In genomic region chr5:55338092-55338613, GRCh38 we compare ENCODE assay signal across 13 cellular contexts. TPM values are rescaled to one million over a fixed set of nuclear protein-coding genes. Genes with fewer than 3 reads are reported as not detected.
A peak's percentile ranks its signal among the peaks of the same experiment; 100 is the strongest.
DNase-seq lines count a peak whose midpoint lies in the region; ATAC-seq, FAIRE-seq and TF ChIP-seq lines count a peak whose summit lies in the region.
"Had no signal": no experiment of that assay in that cellular context is flagged by ENCODE, and none has a peak within 500 bp of the region (broad histone marks: within the 10 kb centered on the region; RNA-seq: fewer than 3 reads in every experiment).

No MANE protein-coding gene starts in this region.

- peak overlapping the region; percentile 39 to 51 for H3K27ac ChIP-seq in liver (ENCODE audit: low read depth in 1 of 2, low read length in 2 of 2)
- H3K27ac ChIP-seq in HepG2 (ENCODE audit: extremely low read length, insufficient read depth, low read length) = no peak overlapping the region
- peak overlapping the region; percentile 13 to 16 for H3K27ac ChIP-seq in thoracic aorta
- H3K27ac ChIP-seq: left lung had no signal

- POLR2A ChIA-PET in HepG2 (lab: Yijun Ruan, JAX) = no interaction called here

- H3K27ac Mint-ChIP-seq in activated T-helper 1 cell treated with anti-CD3 and anti-CD28 coated beads, Interleukin-12 subunit alpha, Interleukin-12 subunit beta, Interleukin-2, Interleukin-4 antibody, amounts not matched to agents 30 ng/mL and 10 ng/mL and 1 ng/mL, durations not matched to agents 14 hours and 24 hours and 36 hours = peak overlapping the region; percentile 87

- peak overlapping the region in 2 of 3 donors; percentile 36 to 47 for H3K4me3 ChIP-seq in liver (ENCODE audit: low read depth in 1 of 3, low read length in 3 of 3)
- no peak overlapping the region for H3K4me3 ChIP-seq in HepG2 (replicated peaks in 1 of 3; ENCODE audit: insufficient read depth in 1 of 3, low read depth in 2 of 3, low read length in 3 of 3)
- H3K4me3 ChIP-seq in thoracic aorta = peak overlapping the region; percentile 38
- H3K4me3 ChIP-seq in lower leg skin (ENCODE audit: low read depth, poor library complexity, severe bottlenecking) = no peak overlapping the region
- H3K4me3 ChIP-seq: left lung had no signal

- TF ChIP-seq EP300 in HepG2 (IDR thresholded peaks at IDR 0.05; ENCODE audit: low read depth in 2 of 2, low read length in 2 of 2) = no peak
- TF ChIP-seq EP300 in HepG2 (CRISPR knock-in tag; IDR thresholded peaks at IDR 0.05; ENCODE audit: borderline replicate concordance) = no peak

- TF ChIP-seq CTCF in liver (IDR thresholded peaks at IDR 0.05; ENCODE audit: low read depth, low read length, missing input control) (no peak), HepG2 (CRISPR knock-in tag; IDR thresholded peaks at IDR 0.05) (no peak), thoracic aorta (IDR thresholded peaks at IDR 0.05) (no peak), lower leg skin (IDR thresholded peaks at IDR 0.05) (no peak)

- H3K36me3 Mint-ChIP-seq in activated T-helper 1 cell treated with anti-CD3 and anti-CD28 coated beads, Interleukin-12 subunit alpha, Interleukin-12 subunit beta, Interleukin-2, Interleukin-4 antibody, amounts not matched to agents 30 ng/mL and 10 ng/mL and 1 ng/mL, durations not matched to agents 14 hours and 24 hours and 36 hours (ENCODE audit: low read depth) = peaks cover 24% of the 10 kb centered on the region

- peaks cover 0 to 7% (median 3%) of the 10 kb centered on the region in 4 donors for H3K4me1 ChIP-seq in liver (ENCODE audit: control insufficient read depth in 4 of 4, insufficient read depth in 4 of 4, low read length in 3 of 4)
- no peaks in the 10 kb centered on the region for H3K4me1 ChIP-seq in HepG2 (ENCODE audit: insufficient read depth, low read length)
- peaks cover 0 to 24% of the 10 kb centered on the region in 2 donors for H3K4me1 ChIP-seq in thoracic aorta (ENCODE audit: control insufficient read depth in 1 of 2, low read depth in 2 of 2)

- CTCF ChIA-PET in HepG2 (lab: Yijun Ruan, JAX; ENCODE audit: low intra/inter-chr PET ratio, low total read pairs) = no interaction called here

- intact Hi-C loops in HepG2 (cut with micrococcal nuclease; ENCODE audit: unreplicated experiment) (no loop called here), lower leg skin (cut with DNase I; ENCODE audit: low total_unique reads) (no loop called here)
- intact Hi-C loops in activated T-helper 1 cell treated with anti-CD3 and anti-CD28 coated beads, Interleukin-12 subunit alpha, Interleukin-12 subunit beta, Interleukin-2, Interleukin-4 antibody, amounts not matched to agents 30 ng/mL and 10 ng/mL and 1 ng/mL, durations not matched to agents 14 hours and 24 hours and 36 hours (cut with micrococcal nuclease) = loop anchor here (2.0 kb wide), 2 partner anchors 197 to 301 kb away; partner anchors contain the start of gene PLPP1

- 0 out of 2 replicates have a peak, but pooled peaks cover 2% of the 10 kb centered on the region for H4K20me1 ChIP-seq in HepG2 (ENCODE audit: insufficient read depth, low read length)

- FAIRE-seq in HepG2 (lab: Jason Lieb, UNC) = no peak

- ATAC-seq in HepG2 (no peak), thoracic aorta (ENCODE audit: insufficient number of reproducible peaks, low FRiP score, low read depth) (no peak), GM19035 (IDR thresholded peaks at IDR 0.05; ENCODE audit: unreplicated experiment) (no peak), GM19328 (IDR thresholded peaks at IDR 0.05; ENCODE audit: unreplicated experiment) (no peak)
- ATAC-seq: left lung, WTC11 had no signal

- TF ChIP-seq POLR2A in HepG2 (IDR thresholded peaks at IDR 0.05; ENCODE audit: insufficient read depth in 1 of 2, low read depth in 2 of 2, low read length in 2 of 2) (no peak), lower leg skin (IDR thresholded peaks at IDR 0.05) (no peak)

- in situ Hi-C loops in HepG2 (cut with HindIII; ENCODE audit: extremely low pct_ligation_motif_present, low pct_unique_long_range_greater_than_20kb) = no loop called here

- H3K9me3 Mint-ChIP-seq in activated T-helper 1 cell treated with anti-CD3 and anti-CD28 coated beads, Interleukin-12 subunit alpha, Interleukin-12 subunit beta, Interleukin-2, Interleukin-4 antibody, amounts not matched to agents 30 ng/mL and 10 ng/mL and 1 ng/mL, durations not matched to agents 14 hours and 24 hours and 36 hours = no peaks in the 10 kb centered on the region
- H3K9me3 Mint-ChIP-seq: WTC11 had no signal

- peaks cover 0 to 2% (median 0%) of the 10 kb centered on the region in 4 donors for H3K36me3 ChIP-seq in liver (ENCODE audit: control insufficient read depth in 4 of 4, insufficient read depth in 3 of 4, low read depth in 1 of 4, low read length in 3 of 4)
- peaks cover 1 to 53% of the 10 kb centered on the region in 2 experiments for H3K36me3 ChIP-seq in HepG2 (replicated peaks in 1 of 2; ENCODE audit: control insufficient read depth in 1 of 2, insufficient read depth in 2 of 2, low read length in 2 of 2)
- no peaks in the 10 kb centered on the region for H3K36me3 ChIP-seq in thoracic aorta

- WGBS in liver = 25% methylated on average over 2 of the region's 2 CpGs
- 95% methylated on average over 2 of the region's 2 CpGs for WGBS in HepG2 (ENCODE audit: low lambda C conversion rate)
- 60 to 84% methylated on average over 2 of the region's 2 CpGs for WGBS in lower leg skin, 2 donors

- peaks cover 22% of the 10 kb centered on the region for H3K4me1 Mint-ChIP-seq in activated T-helper 1 cell treated with anti-CD3 and anti-CD28 coated beads, Interleukin-12 subunit alpha, Interleukin-12 subunit beta, Interleukin-2, Interleukin-4 antibody, amounts not matched to agents 30 ng/mL and 10 ng/mL and 1 ng/mL, durations not matched to agents 14 hours and 24 hours and 36 hours (ENCODE audit: low read depth)
- H3K4me1 Mint-ChIP-seq: WTC11 had no signal

- no peaks in the 10 kb centered on the region for H3K9me3 ChIP-seq in liver (ENCODE audit: control insufficient read depth in 4 of 4, low read length in 3 of 4)
- H3K9me3 ChIP-seq in HepG2 (ENCODE audit: low read length) = no peaks in the 10 kb centered on the region
- no peaks in the 10 kb centered on the region for H3K9me3 ChIP-seq in thoracic aorta
- H3K9me3 ChIP-seq: left lung had no signal

- no TSS peak for BruUV-seq in HepG2 (replicated peaks; lab: Mats Ljungman, UMichigan)

- peak overlapping the region; percentile 65 to 75 for H3K9ac ChIP-seq in liver (ENCODE audit: low read depth in 1 of 2, low read length in 2 of 2)
- no peak overlapping the region for H3K9ac ChIP-seq in HepG2 (ENCODE audit: insufficient read depth, low read depth, low read length)

- no peak overlapping the region for H3K4me2 ChIP-seq in HepG2 (ENCODE audit: low read depth, low read length)

- H2AFZ ChIP-seq in HepG2 (ENCODE audit: low read length) = no peak overlapping the region

- DNase-seq in HepG2 (ENCODE audit: low spot score) (no peak), fibroblast of peridontal ligament (ENCODE audit: extremely low read depth) (peak; percentile 19), thoracic aorta (ENCODE audit: low spot score) (no peak), lower leg skin (ENCODE audit: low spot score in 2 of 2) (no peak)
- DNase-seq in activated T-helper 1 cell treated with anti-CD3 and anti-CD28 coated beads, Interleukin-12 subunit alpha, Interleukin-12 subunit beta, Interleukin-2, Interleukin-4 antibody, amounts not matched to agents 30 ng/mL and 10 ng/mL and 1 ng/mL, durations not matched to agents 14 hours and 24 hours and 36 hours (ENCODE audit: low spot score) = no peak
- DNase-seq: left lung, NCI-H1092 treated with DMSO at 0.1 percent for 48 hours, NCI-H69, SIG-M5 had no signal

- TF ChIP-seq RAD21 in liver (IDR thresholded peaks at IDR 0.05) = no peak
- TF ChIP-seq RAD21 in HepG2 (CRISPR knock-in tag; IDR thresholded peaks at IDR 0.05) = no peak

- peaks cover 35% of the 10 kb centered on the region for H3K79me2 ChIP-seq in HepG2 (ENCODE audit: insufficient read depth, low read length)

- no peaks in the 10 kb centered on the region for H3K27me3 ChIP-seq in liver (ENCODE audit: control insufficient read depth in 4 of 4, insufficient read depth in 4 of 4, low read length in 3 of 4)
- no peaks in the 10 kb centered on the region for H3K27me3 ChIP-seq in HepG2 (ENCODE audit: control insufficient read depth in 1 of 2, insufficient read depth in 2 of 2, low read length in 2 of 2)
- H3K27me3 ChIP-seq in thoracic aorta (replicated peaks; ENCODE audit: insufficient read depth) = no peaks in the 10 kb centered on the region
- H3K27me3 ChIP-seq: left lung had no signal

- H3K4me3 Mint-ChIP-seq in activated T-helper 1 cell treated with anti-CD3 and anti-CD28 coated beads, Interleukin-12 subunit alpha, Interleukin-12 subunit beta, Interleukin-2, Interleukin-4 antibody, amounts not matched to agents 30 ng/mL and 10 ng/mL and 1 ng/mL, durations not matched to agents 14 hours and 24 hours and 36 hours = peak overlapping the region; percentile 56
- H3K4me3 Mint-ChIP-seq: WTC11 had no signal

- no peaks in the 10 kb centered on the region for H3K27me3 Mint-ChIP-seq in activated T-helper 1 cell treated with anti-CD3 and anti-CD28 coated beads, Interleukin-12 subunit alpha, Interleukin-12 subunit beta, Interleukin-2, Interleukin-4 antibody, amounts not matched to agents 30 ng/mL and 10 ng/mL and 1 ng/mL, durations not matched to agents 14 hours and 24 hours and 36 hours (ENCODE audit: insufficient read depth)

RNA-seq across cellular contexts. Expression of gene MTREX, which starts 30.4 kb away (rescaled TPM):
- 10 to 100 TPM; 37.0 to 43.8 TPM for total RNA-seq in liver
- 10 to 100 TPM in 1 of 2 donors, 1 to 10 TPM in 1; 10.0 to 10.4 TPM for polyA plus RNA-seq in liver
- total RNA-seq in HepG2 (2016; rRNA removed; fragmentation: Illumina TruSeq; extraction: Trizol) = 91.5 and 141 TPM in 2 replicates
- 10.2 and 11.9 TPM in 2 replicates for total RNA-seq in HepG2 (2016; cell fraction: cytosol; rRNA removed; fragmentation: Illumina TruSeq; extraction: Trizol; ENCODE audit: low read depth)
- 94.0 and 139 TPM in 2 replicates for total RNA-seq in HepG2 (2016; cell fraction: insoluble cytoplasmic fraction; rRNA removed; fragmentation: Illumina TruSeq; extraction: Trizol)
- total RNA-seq in HepG2 (2016; cell fraction: membrane; rRNA removed; fragmentation: Illumina TruSeq; extraction: Trizol) = 12.3 and 16.8 TPM in 2 replicates
- total RNA-seq in HepG2 (2016; cell fraction: nucleus; rRNA removed; fragmentation: Illumina TruSeq; extraction: Trizol) = 65.3 and 67.5 TPM in 2 replicates
- polyA plus RNA-seq in HepG2 (2011; rRNA removed) = 14.0 and 16.4 TPM in 2 replicates
- 5.9 and 9.5 TPM in 2 replicates for polyA plus RNA-seq in HepG2 (2011; cell fraction: cytosol; rRNA removed)
- polyA plus RNA-seq in HepG2 (2011; cell fraction: nucleus; rRNA removed) = 8.6 and 13.7 TPM in 2 replicates
- 35.3 and 45.7 TPM in 2 replicates for polyA plus RNA-seq in HepG2 (2012)
- 1.9 and 2.2 TPM in 2 replicates for polyA plus RNA-seq in HepG2 (2016; cell fraction: cytosol; fragmentation: Illumina TruSeq; extraction: Trizol; ENCODE audit: low read depth)
- 71.9 and 74.9 TPM in 2 replicates for polyA plus RNA-seq in HepG2 (2016; cell fraction: insoluble cytoplasmic fraction; fragmentation: Illumina TruSeq; extraction: Trizol; ENCODE audit: low read depth)
- polyA plus RNA-seq in HepG2 (2016; cell fraction: membrane; fragmentation: Illumina TruSeq; extraction: Trizol; ENCODE audit: low read depth) = 3.5 and 4.4 TPM in 2 replicates
- polyA plus RNA-seq in HepG2 (2016; cell fraction: nucleus; fragmentation: Illumina TruSeq; extraction: Trizol; ENCODE audit: insufficient read depth, low read depth) = 39.6 and 40.4 TPM in 2 replicates
- polyA minus RNA-seq in HepG2 (2011; rRNA and poly(A)+ RNA removed; ENCODE audit: low replicate concordance) = 19.7 and 55.5 TPM in 2 replicates
- 38.2 and 40.3 TPM in 2 replicates for polyA minus RNA-seq in HepG2 (2011; cell fraction: cytosol; rRNA and poly(A)+ RNA removed)
- polyA minus RNA-seq in HepG2 (2011; cell fraction: nucleus; rRNA and poly(A)+ RNA removed) = 86.0 and 94.4 TPM in 2 replicates
- total RNA-seq in activated T-helper 1 cell treated with anti-CD3 and anti-CD28 coated beads, Interleukin-12 subunit alpha, Interleukin-12 subunit beta, Interleukin-2, Interleukin-4 antibody, amounts not matched to agents 30 ng/mL and 10 ng/mL and 1 ng/mL, durations not matched to agents 14 hours and 24 hours and 36 hours = 110 and 122 TPM in 2 replicates
- 10 to 100 TPM; 42.4 to 61.6 TPM for total RNA-seq in thoracic aorta
- 10 to 100 TPM; 50.7 to 68.3 (median 64.1) TPM for total RNA-seq in lower leg skin

RNA-seq across cellular contexts. Expression of gene DHX29, which starts 30.7 kb away (rescaled TPM):
- 10 to 100 TPM; 19.2 to 23.8 TPM for total RNA-seq in liver
- polyA plus RNA-seq in liver = 10 to 100 TPM in 1 of 2 donors, 1 to 10 TPM in 1; 8.6 to 43.8 TPM
- 22.0 and 35.5 TPM in 2 replicates for total RNA-seq in HepG2 (2016; rRNA removed; fragmentation: Illumina TruSeq; extraction: Trizol)
- 4.9 and 5.7 TPM in 2 replicates for total RNA-seq in HepG2 (2016; cell fraction: cytosol; rRNA removed; fragmentation: Illumina TruSeq; extraction: Trizol; ENCODE audit: low read depth)
- total RNA-seq in HepG2 (2016; cell fraction: insoluble cytoplasmic fraction; rRNA removed; fragmentation: Illumina TruSeq; extraction: Trizol) = 21.2 and 34.5 TPM in 2 replicates
- total RNA-seq in HepG2 (2016; cell fraction: membrane; rRNA removed; fragmentation: Illumina TruSeq; extraction: Trizol) = 6.9 and 7.5 TPM in 2 replicates
- total RNA-seq in HepG2 (2016; cell fraction: nucleus; rRNA removed; fragmentation: Illumina TruSeq; extraction: Trizol) = 18.3 and 18.6 TPM in 2 replicates
- polyA plus RNA-seq in HepG2 (2011; rRNA removed) = 1.6 and 1.9 TPM in 2 replicates
- 0.81 and 1.4 TPM in 2 replicates for polyA plus RNA-seq in HepG2 (2011; cell fraction: cytosol; rRNA removed)
- 1.2 and 2.6 TPM in 2 replicates for polyA plus RNA-seq in HepG2 (2011; cell fraction: nucleus; rRNA removed)
- 5.7 and 6.2 TPM in 2 replicates for polyA plus RNA-seq in HepG2 (2012)
- 0.63 and 0.67 TPM in 2 replicates for polyA plus RNA-seq in HepG2 (2016; cell fraction: cytosol; fragmentation: Illumina TruSeq; extraction: Trizol; ENCODE audit: low read depth)
- 21.4 and 22.2 TPM in 2 replicates for polyA plus RNA-seq in HepG2 (2016; cell fraction: insoluble cytoplasmic fraction; fragmentation: Illumina TruSeq; extraction: Trizol; ENCODE audit: low read depth)
- 1.8 TPM in 2 replicates for polyA plus RNA-seq in HepG2 (2016; cell fraction: membrane; fragmentation: Illumina TruSeq; extraction: Trizol; ENCODE audit: low read depth)
- polyA plus RNA-seq in HepG2 (2016; cell fraction: nucleus; fragmentation: Illumina TruSeq; extraction: Trizol; ENCODE audit: insufficient read depth, low read depth) = 14.0 and 16.6 TPM in 2 replicates
- 1.2 and 4.2 TPM in 2 replicates for polyA minus RNA-seq in HepG2 (2011; rRNA and poly(A)+ RNA removed; ENCODE audit: low replicate concordance)
- 2.9 and 3.1 TPM in 2 replicates for polyA minus RNA-seq in HepG2 (2011; cell fraction: cytosol; rRNA and poly(A)+ RNA removed)
- 6.1 and 6.8 TPM in 2 replicates for polyA minus RNA-seq in HepG2 (2011; cell fraction: nucleus; rRNA and poly(A)+ RNA removed)
- total RNA-seq in activated T-helper 1 cell treated with anti-CD3 and anti-CD28 coated beads, Interleukin-12 subunit alpha, Interleukin-12 subunit beta, Interleukin-2, Interleukin-4 antibody, amounts not matched to agents 30 ng/mL and 10 ng/mL and 1 ng/mL, durations not matched to agents 14 hours and 24 hours and 36 hours = 20.3 and 22.3 TPM in 2 replicates
- total RNA-seq in thoracic aorta = 10 to 100 TPM; 29.5 to 35.6 TPM
- 10 to 100 TPM; 24.2 to 27.9 (median 25.4) TPM for total RNA-seq in lower leg skin

Comparison
In these comparisons a context has a peak if more than half of its experiments do, and no peak if none do; other contexts are left out.
1. H3K4me3 ChIP-seq: peak in liver (2 of 3) and thoracic aorta (single experiment); none in HepG2 (0 of 3) and lower leg skin (single experiment).